In the genomic region with DNA sequence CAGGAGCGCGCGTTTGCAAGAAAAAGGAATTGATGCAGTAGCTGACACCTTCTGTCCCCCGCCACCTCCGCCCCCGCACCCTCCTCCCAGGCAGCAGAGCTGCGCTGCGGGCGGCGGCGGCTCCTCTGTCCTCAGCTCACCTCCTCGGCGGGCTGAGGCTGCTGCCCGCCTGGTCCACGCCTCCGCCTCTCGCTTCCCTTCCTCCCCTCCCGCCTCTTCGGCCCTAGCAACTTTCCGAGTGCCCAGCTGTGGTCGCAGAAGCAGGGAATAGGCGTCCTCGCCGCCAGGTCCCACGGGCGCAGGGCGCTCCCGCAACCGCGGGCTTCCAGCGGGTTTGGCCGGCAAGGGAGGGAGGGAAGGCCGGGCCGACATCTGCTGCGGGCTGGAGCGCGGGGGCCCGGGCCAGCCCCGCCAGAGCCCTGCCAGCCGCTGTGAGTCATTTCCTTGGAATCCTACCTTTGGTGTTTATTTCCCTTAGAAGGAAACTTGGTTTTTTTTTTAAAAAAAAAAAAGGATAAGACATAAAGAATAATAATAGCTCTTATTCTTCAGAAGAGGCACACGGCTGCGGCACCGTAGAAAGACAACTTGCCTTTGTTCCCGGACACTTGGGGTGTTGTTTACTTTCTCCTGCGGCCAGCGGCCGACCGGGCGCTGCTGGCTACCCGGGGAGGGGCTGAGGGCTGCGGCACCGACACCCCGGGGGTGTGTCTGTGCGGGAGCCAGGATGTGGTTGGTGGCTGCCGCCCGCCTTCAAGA, we compare ENCODE assay signal across 8 cellular contexts. TPM values are rescaled to one million over a fixed set of nuclear protein-coding genes. Genes with fewer than 3 reads are reported as not detected.
DNase-seq lines count a peak whose midpoint lies in the region; ATAC-seq, FAIRE-seq and TF ChIP-seq lines count a peak whose summit lies in the region.

No MANE protein-coding gene starts in this region.

- H3K4me3 ChIP-seq in endothelial cell of umbilical vein (replicated peaks in 1 of 3; ENCODE audit: insufficient read depth in 1 of 3, low read depth in 1 of 3, low read length in 3 of 3) (peak overlapping the region; percentile 66 to 80 (median 74)), mesenchymal stem cell (ENCODE audit: insufficient read depth in 1 of 2, low read depth in 1 of 2, low read length in 2 of 2) (peak overlapping the region; percentile 77), testis (peak overlapping the region; percentile 51 to 52)

- H2BK5ac ChIP-seq in mesenchymal stem cell (ENCODE audit: low read depth, low read length, poor library complexity, severe bottlenecking), result peak overlapping the region; percentile 88

- H3K27ac ChIP-seq in endothelial cell of umbilical vein (ENCODE audit: insufficient read depth, low read depth, low read length), result peak overlapping the region; percentile 83
- H3K27ac ChIP-seq in mesenchymal stem cell (ENCODE audit: low read length, poor library complexity, severe bottlenecking), result peak overlapping the region; percentile 93
- H3K27ac ChIP-seq in testis, result peak overlapping the region; percentile 5 to 73

- H2BK12ac ChIP-seq in mesenchymal stem cell (ENCODE audit: low read length in 2 of 2), result peak overlapping the region; percentile 29 to 92

- H3K79me1 ChIP-seq in mesenchymal stem cell (replicated peaks; ENCODE audit: low read length, poor library complexity, severe bottlenecking), result peaks cover 4% of the 10 kb centered on the region

- H2AFZ ChIP-seq in endothelial cell of umbilical vein (ENCODE audit: low read depth, low read length) (peak overlapping the region; percentile 76), mesenchymal stem cell (ENCODE audit: low read depth, low read length) (peak overlapping the region; percentile 57)

- H3K9ac ChIP-seq in endothelial cell of umbilical vein (replicated peaks; ENCODE audit: extremely low read depth, insufficient read depth, low read length) (peak overlapping the region; percentile 89), mesenchymal stem cell (ENCODE audit: low read length) (peak overlapping the region; percentile 45)

- peak; percentile 54 for DNase-seq in AG08395 (ENCODE audit: low spot score)
- no peak for DNase-seq in HFFc6
- DNase-seq in SW480 (ENCODE audit: low spot score), result peak; percentile 62
- peak; percentile 86 for DNase-seq in endothelial cell of umbilical vein (ENCODE audit: low read depth, low spot score)
- DNase-seq in mesenchymal stem cell, result peak; percentile 73
- DNase-seq in testis, result no peak
- DNase-seq in activated gamma-delta T cell (lab: John Stamatoyannopoulos, UW), result no peak

- TSS peak; percentile 54 for BruUV-seq in endothelial cell of umbilical vein (replicated peaks; lab: Mats Ljungman, UMichigan)

- H3K4me2 ChIP-seq in endothelial cell of umbilical vein (ENCODE audit: insufficient read depth, low read length) (peak overlapping the region; percentile 52), mesenchymal stem cell (ENCODE audit: low read length, poor library complexity, severe bottlenecking) (peak overlapping the region; percentile 86)

- dilution Hi-C loops in endothelial cell of umbilical vein (cut with MboI; ENCODE audit: extremely low pct_ligation_motif_present, low sequenced_read_pairs), result no loop called here

- peak overlapping the region; percentile 88 to 97 for H3K4ac ChIP-seq in mesenchymal stem cell (ENCODE audit: low read depth in 1 of 2, low read length in 2 of 2)

- WGBS in mesenchymal stem cell, result under 1% methylated on average over 38 of the region's 56 CpGs
- WGBS in testis, 2 donors, result 5 to 7% methylated on average over 52 to 53 of the region's 56 CpGs

- H3K4me1 Mint-ChIP-seq in HFFc6 (ENCODE audit: low read depth), result peaks cover 38% of the 10 kb centered on the region

- no peaks in the 10 kb centered on the region for H3K9me1 ChIP-seq in endothelial cell of umbilical vein (replicated peaks; ENCODE audit: control insufficient read depth, extremely low read depth, insufficient read depth, low read length)

- H3K27ac Mint-ChIP-seq in HFFc6, result no peak overlapping the region

- intact Hi-C loops in endothelial cell of umbilical vein (cut with micrococcal nuclease), result loop anchor here (1.0 to 10.0 kb wide), 9 partner anchors 18 to 1341 kb away; partner anchors contain the start of genes HHAT, SLC30A1 and UTP25
- intact Hi-C loops in testis (cut with DNase I; ENCODE audit: low total_unique reads), result no loop called here

- H4K8ac ChIP-seq in mesenchymal stem cell (ENCODE audit: low read length), result peak overlapping the region; percentile 95

- CTCF ChIA-PET in endothelial cell of umbilical vein (lab: Charles Lee), result interaction anchor here (0.7 to 2.3 kb wide), 8 partner anchors 11 to 79 kb away, joined by 3 to 8 read pairs (median 4); no protein-coding TSS in a partner anchor

- peak overlapping the region; percentile 96 for H4K91ac ChIP-seq in mesenchymal stem cell (ENCODE audit: low read length)

- H3K79me2 ChIP-seq in endothelial cell of umbilical vein (ENCODE audit: control insufficient read depth, insufficient read depth, low read length), result no peaks in the 10 kb centered on the region

- H2BK120ac ChIP-seq in mesenchymal stem cell (ENCODE audit: low read depth, low read length), result peak overlapping the region; percentile 97

- FAIRE-seq in endothelial cell of umbilical vein (lab: Jason Lieb, UNC), result peak; percentile 77

- no peak overlapping the region for H2AK5ac ChIP-seq in mesenchymal stem cell (ENCODE audit: low read length, severe bottlenecking)

- H3K4me1 ChIP-seq in endothelial cell of umbilical vein (ENCODE audit: control insufficient read depth, extremely low read depth, insufficient read depth, low read length) (peaks cover 38% of the 10 kb centered on the region), mesenchymal stem cell (ENCODE audit: control insufficient read depth, insufficient read depth, low read depth, low read length) (peaks cover 18% of the 10 kb centered on the region), testis (peaks cover 13% of the 10 kb centered on the region)

- peak; percentile 32 for TF ChIP-seq POLR2A in endothelial cell of umbilical vein (IDR thresholded peaks at IDR 0.05; ENCODE audit: low read depth, low read length)
- no peak for TF ChIP-seq POLR2A in testis (IDR thresholded peaks at IDR 0.05)

- H3K23ac ChIP-seq in mesenchymal stem cell (ENCODE audit: low read length in 2 of 2), result peak overlapping the region; percentile 67 to 97

- H3K27me3 ChIP-seq in endothelial cell of umbilical vein (ENCODE audit: control insufficient read depth in 2 of 2, insufficient read depth in 2 of 2, low read length in 2 of 2) (peaks cover 0 to 4% of the 10 kb centered on the region in 2 experiments), mesenchymal stem cell (ENCODE audit: control insufficient read depth in 1 of 2, insufficient read depth in 1 of 2, low read length in 2 of 2) (peaks cover 0 to 35% of the 10 kb centered on the region in 2 experiments), testis (no peaks in the 10 kb centered on the region)

- peaks cover 15% of the 10 kb centered on the region; the same call in 1 of the 2 replicates for H3K36me3 Mint-ChIP-seq in HFFc6 (ENCODE audit: low read depth)

- H3K9me3 Mint-ChIP-seq in HFFc6, result no peaks in the 10 kb centered on the region

- H3K36me3 ChIP-seq in endothelial cell of umbilical vein (ENCODE audit: control insufficient read depth in 2 of 2, extremely low read depth in 1 of 2, insufficient read depth in 2 of 2, low read length in 2 of 2), result no peaks in the 10 kb centered on the region
- H3K36me3 ChIP-seq in mesenchymal stem cell (ENCODE audit: control insufficient read depth in 1 of 2, insufficient read depth in 2 of 2, low read depth in 1 of 2, low read length in 2 of 2), result peaks cover 0 to 3% of the 10 kb centered on the region in 2 experiments
- no peaks in the 10 kb centered on the region for H3K36me3 ChIP-seq in testis (ENCODE audit: low read depth, missing control alignments)

- H3K9me3 ChIP-seq in endothelial cell of umbilical vein (replicated peaks; ENCODE audit: control insufficient read depth, insufficient read depth, low read length) (no peaks in the 10 kb centered on the region), mesenchymal stem cell (ENCODE audit: control insufficient read depth, low read length) (no peaks in the 10 kb centered on the region), testis (no peaks in the 10 kb centered on the region)

- no peak for TF ChIP-seq CTCF in HFFc6 (IDR thresholded peaks at IDR 0.05)
- TF ChIP-seq CTCF in endothelial cell of umbilical vein (IDR thresholded peaks at IDR 0.05; ENCODE audit: extremely low read depth in 1 of 2, insufficient read depth in 1 of 2, low read depth in 1 of 2, low read length in 2 of 2), result no peak
- no peak for TF ChIP-seq CTCF in testis (IDR thresholded peaks at IDR 0.05)

- no peaks in the 10 kb centered on the region for H4K20me1 ChIP-seq in endothelial cell of umbilical vein (replicated peaks; ENCODE audit: control insufficient read depth, extremely low read depth, insufficient read depth, low read length)

- POLR2A ChIA-PET in endothelial cell of umbilical vein (lab: Charles Lee), result interaction anchor here (0.7 to 1.4 kb wide), 6 partner anchors 10 to 394 kb away, joined by 3 to 9 read pairs (median 5); no protein-coding TSS in a partner anchor

- ATAC-seq in GM18870 (IDR thresholded peaks at IDR 0.05; ENCODE audit: unreplicated experiment), result no peak

- H3K4me3 Mint-ChIP-seq in HFFc6, result peak overlapping the region; percentile 87

- H3K18ac ChIP-seq in mesenchymal stem cell (ENCODE audit: low read depth in 1 of 2, low read length in 2 of 2), result peak overlapping the region; percentile 69 to 100

- peak overlapping the region in 1 of 2 experiments; percentile 92 for H3K14ac ChIP-seq in mesenchymal stem cell (ENCODE audit: low read length in 2 of 2)

- H3K27me3 Mint-ChIP-seq in HFFc6 (ENCODE audit: insufficient read depth), result peaks cover 3% of the 10 kb centered on the region; the same call in 1 of the 2 replicates

- H2BK15ac ChIP-seq in mesenchymal stem cell (ENCODE audit: low read depth, poor library complexity, severe bottlenecking), result peak overlapping the region; percentile 39

TF ChIP-seq in endothelial cell of umbilical vein, 7 proteins besides CTCF, POLR2A, EP300 and RAD21 (continues in another document):
- TF ChIP-seq MYC (IDR thresholded peaks at IDR 0.05; ENCODE audit: low read depth, low read length) (no peak), EZH2 (IDR thresholded peaks at IDR 0.05; ENCODE audit: borderline replicate concordance, low read depth, low read length, severe bottlenecking) (no peak)

RNA-seq across cellular contexts. Expression of gene SERTAD4, which starts 1.1 kb away (rescaled TPM):
- 1 to 10 TPM; 2.3 to 5.2 (median 3.9) TPM for total RNA-seq in HFFc6 (2021; fragmentation: NEBNext Ultra II Directional; extraction: Animal tissue kit (Norgen Biotek cat#: 25700))
- total RNA-seq in endothelial cell of umbilical vein (11.3 and 11.9 TPM in 2 replicates), testis (1 to 10 TPM; 1.1 to 1.9 TPM)
- polyA plus RNA-seq in endothelial cell of umbilical vein (3.5 and 4.0 TPM in 2 replicates), testis (ENCODE audit: insufficient read depth, low read depth, low replicate concordance) (1.1 TPM)
- 6.1 and 6.5 TPM in 2 replicates for polyA plus RNA-seq in endothelial cell of umbilical vein (2011; cell fraction: cytosol; rRNA removed)
- polyA plus RNA-seq in endothelial cell of umbilical vein (2011; cell fraction: nucleus; rRNA removed), result 9.8 and 12.5 TPM in 2 replicates
- 1.7 and 2.3 TPM in 2 replicates for polyA plus RNA-seq in endothelial cell of umbilical vein (2012)
- 4.6 and 8.0 TPM in 2 replicates for polyA minus RNA-seq in endothelial cell of umbilical vein
- not detected for polyA minus RNA-seq in endothelial cell of umbilical vein (2011; cell fraction: cytosol; rRNA and poly(A)+ RNA removed)
- 5.9 and 8.8 TPM in 2 replicates for polyA minus RNA-seq in endothelial cell of umbilical vein (2011; cell fraction: nucleus; rRNA and poly(A)+ RNA removed)
- polyA plus RNA-seq in mesenchymal stem cell (2013, experiment 1 of 2), result 6.3 TPM
- 5.7 TPM for polyA plus RNA-seq in mesenchymal stem cell (2013, experiment 2 of 2)

Comparison
In these comparisons a context has a peak if more than half of its experiments do, and no peak if none do; other contexts are left out.
1. DNase-seq: peak in AG08395 (single experiment), SW480 (single experiment), endothelial cell of umbilical vein (single experiment) and mesenchymal stem cell (single experiment); none in HFFc6 (single experiment), testis (single experiment) and activated gamma-delta T cell (single experiment).
2. H3K27ac ChIP-seq: peak in every context shown above with its lines; median percentile 93 in mesenchymal stem cell; 83 in endothelial cell of umbilical vein; 39 in testis.
3. Peak in every context shown above with its lines, with median percentiles within 50 percentile points of each other: H3K4me3 ChIP-seq.